In genomic region chr1:36268981-36269380, GRCh38 we compare ENCODE assay signal across 2 cellular contexts.
TF ChIP-seq lines count a peak whose summit lies in the region.

No MANE protein-coding gene starts in this region.

TF ChIP-seq in WTC11, 78 proteins besides CTCF, POLR2A, EP300 and RAD21:
- TF ChIP-seq ZMAT4 (CRISPR knock-in tag; IDR thresholded peaks at IDR 0.05): no peak
- TF ChIP-seq KAT7 (CRISPR knock-in tag; IDR thresholded peaks at IDR 0.05; ENCODE audit: borderline replicate concordance): no peak
- TF ChIP-seq ESRRA (CRISPR knock-in tag; IDR thresholded peaks at IDR 0.05; ENCODE audit: borderline replicate concordance): no peak

TF ChIP-seq in HepG2, 621 proteins besides CTCF, POLR2A, EP300 and RAD21 (continues in another document):
- TF ChIP-seq NR2C2 (CRISPR knock-in tag; IDR thresholded peaks at IDR 0.05; ENCODE audit: borderline replicate concordance) (peak; percentile 1; the same call in 1 of the 2 replicates), ZNF142 (CRISPR knock-in tag; IDR thresholded peaks at IDR 0.05) (0 out of 2 replicates have a peak, but pooled peaks have one; percentile 2), SNAPC4 (CRISPR knock-in tag; IDR thresholded peaks at IDR 0.05) (no peak), KIAA2018 (CRISPR knock-in tag; IDR thresholded peaks at IDR 0.05; ENCODE audit: borderline replicate concordance) (no peak), MED13 (CRISPR knock-in tag; IDR thresholded peaks at IDR 0.05) (0 out of 2 replicates have a peak, but pooled peaks have one; percentile 38), ZHX2 (IDR thresholded peaks at IDR 0.05; ENCODE audit: low read depth) (no peak), ZHX2 (CRISPR knock-in tag; IDR thresholded peaks at IDR 0.05; ENCODE audit: borderline replicate concordance) (0 out of 2 replicates have a peak, but pooled peaks have one; percentile 44), E2F1 (CRISPR knock-in tag; IDR thresholded peaks at IDR 0.05) (peak; percentile 37; the same call in 1 of the 2 replicates), CSRNP2 (CRISPR knock-in tag; conservative IDR thresholded peaks at IDR 0.05; ENCODE audit: low read depth) (no peak), RNF2 (conservative IDR thresholded peaks at IDR 0.05; ENCODE audit: low read depth) (no peak), TEAD3 (CRISPR knock-in tag; optimal IDR thresholded peaks at IDR 0.05; ENCODE audit: borderline replicate concordance) (no peak), ZKSCAN1 (IDR thresholded peaks at IDR 0.05; ENCODE audit: low read length) (0 out of 2 replicates have a peak, but pooled peaks have one; percentile 4)
